In the genomic region with DNA sequence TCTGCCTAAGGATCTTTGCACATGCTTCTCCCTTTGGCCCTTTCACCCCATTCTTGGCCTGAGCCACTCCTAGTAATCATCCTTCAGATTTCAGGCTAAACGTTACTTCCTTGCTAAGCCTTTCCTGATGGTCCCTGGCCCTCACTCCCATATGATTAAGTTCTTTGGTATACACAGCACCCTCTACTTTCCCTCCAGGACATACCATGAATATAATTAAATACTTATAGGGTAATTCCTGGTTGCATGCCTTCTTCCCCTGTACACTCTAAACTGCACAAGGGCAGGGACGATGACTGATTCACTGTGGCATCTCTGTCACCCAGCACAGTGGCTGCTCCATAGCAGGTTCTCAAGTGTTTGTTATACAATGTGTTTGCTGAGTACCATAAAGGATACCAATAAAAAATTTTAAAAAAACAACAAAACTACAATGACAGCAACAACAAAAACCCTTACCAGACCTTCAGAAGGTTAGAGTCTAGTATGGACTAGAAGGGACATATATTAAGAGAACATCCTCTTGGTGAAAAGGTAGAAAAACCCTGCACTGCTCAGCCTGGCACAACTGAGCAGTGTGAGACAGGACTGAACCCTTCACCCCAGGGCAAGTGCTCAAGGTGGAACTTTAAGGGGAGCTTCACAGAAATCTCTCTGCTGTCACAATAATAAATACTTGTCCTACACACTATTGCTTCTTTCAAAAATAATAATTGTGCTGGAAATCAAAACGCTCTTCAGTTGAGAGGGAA, we compare ENCODE assay signal across 13 cellular contexts.
DNase-seq lines count a peak whose midpoint lies in the region; FAIRE-seq and TF ChIP-seq lines count a peak whose summit lies in the region.
"Had no signal": no experiment of that assay in that cellular context is flagged by ENCODE, and none has a peak within 500 bp of the region (broad histone marks: within the 10 kb centered on the region; RNA-seq: fewer than 3 reads in every experiment).

No MANE protein-coding gene starts in this region.

- TF ChIP-seq CTCF in HEK293 (tag by site-specific recombination; IDR thresholded peaks at IDR 0.05) (no peak), astrocyte (IDR thresholded peaks at IDR 0.05; ENCODE audit: insufficient read depth, low read depth, low read length) (no peak)

- FAIRE-seq in astrocyte (lab: Jason Lieb, UNC) (no peak), frontal cortex (lab: Jason Lieb, UNC) (no peak)

- WGBS in mesenchymal stem cell = 44% methylated on average over 2 of the region's 3 CpGs

- H3K9me3 ChIP-seq in HEK293 (ENCODE audit: control insufficient read depth, insufficient read depth, low read depth, low read length) (no peaks in the 10 kb centered on the region), astrocyte (ENCODE audit: insufficient read depth, low read depth, low read length) (no peaks in the 10 kb centered on the region), mesenchymal stem cell (ENCODE audit: control insufficient read depth, low read length) (no peaks in the 10 kb centered on the region)
- H3K9me3 ChIP-seq: testis had no signal

- peak overlapping the region; percentile 28 for H3K4me2 ChIP-seq in astrocyte (ENCODE audit: low read length)
- no peak overlapping the region for H3K4me2 ChIP-seq in mesenchymal stem cell (ENCODE audit: low read length, poor library complexity, severe bottlenecking)

- peaks cover 33% of the 10 kb centered on the region for H3K79me1 ChIP-seq in mesenchymal stem cell (replicated peaks; ENCODE audit: low read length, poor library complexity, severe bottlenecking)

- H3K27ac ChIP-seq in HEK293 (ENCODE audit: extremely low read depth, low read depth, low read length) = no peak overlapping the region
- H3K27ac ChIP-seq in astrocyte (ENCODE audit: low read depth, low read length) = no peak overlapping the region
- H3K27ac ChIP-seq in mesenchymal stem cell (ENCODE audit: low read length, poor library complexity, severe bottlenecking) = no peak overlapping the region
- H3K27ac ChIP-seq: testis had no signal

- no peak overlapping the region for H2BK5ac ChIP-seq in mesenchymal stem cell (ENCODE audit: low read depth, low read length, poor library complexity, severe bottlenecking)

- H2BK120ac ChIP-seq in mesenchymal stem cell (ENCODE audit: low read depth, low read length) = no peak overlapping the region

- H3K9me3 Mint-ChIP-seq in astrocyte (ENCODE audit: unreplicated experiment) = no peaks in the 10 kb centered on the region

- H3K27ac Mint-ChIP-seq in astrocyte (ENCODE audit: unreplicated experiment) = peak overlapping the region; percentile 51

- no peak overlapping the region for H4K8ac ChIP-seq in mesenchymal stem cell (ENCODE audit: low read length)

- H2AFZ ChIP-seq in astrocyte (ENCODE audit: low read depth, low read length) = no peak overlapping the region
- no peak overlapping the region for H2AFZ ChIP-seq in mesenchymal stem cell (ENCODE audit: low read depth, low read length)

- H3K4me3 ChIP-seq in HEK293 (ENCODE audit: low read depth, low read length) = no peak overlapping the region
- no peak overlapping the region for H3K4me3 ChIP-seq in astrocyte (ENCODE audit: insufficient read depth, low read depth, low read length)
- no peak overlapping the region for H3K4me3 ChIP-seq in mesenchymal stem cell (ENCODE audit: insufficient read depth in 1 of 2, low read depth in 1 of 2, low read length in 2 of 2)
- H3K4me3 ChIP-seq: testis had no signal

- no peak overlapping the region for H2BK15ac ChIP-seq in mesenchymal stem cell (ENCODE audit: low read depth, poor library complexity, severe bottlenecking)

- peak; percentile 12 for DNase-seq in AG08396 (ENCODE audit: low spot score)
- peak; percentile 39 for DNase-seq in astrocyte (ENCODE audit: low read depth)
- DNase-seq in mesenchymal stem cell = peak; percentile 55
- no peak for DNase-seq in frontal cortex (ENCODE audit: low spot score in 2 of 2)
- no peak for DNase-seq in NCI-H2171 (lab: John Stamatoyannopoulos, UW)
- DNase-seq in inferior parietal cortex (ENCODE audit: extremely low spot score) = no peak
- DNase-seq in activated gamma-delta T cell (lab: John Stamatoyannopoulos, UW) = no peak
- DNase-seq: DMS 273 treated with DMSO at 0.1 percent for 48 hours; foreskin melanocyte; NCI-H748 treated with DMSO at 0.1 percent for 48 hours; stimulated activated CD4-positive, alpha-beta T cell treated with anti-CD3 and anti-CD28 coated beads, Interleukin-2, amount 100 ng/mL, for 24 hours; testis had no signal

- H3K27me3 Mint-ChIP-seq in astrocyte (ENCODE audit: low read depth, unreplicated experiment) = no peaks in the 10 kb centered on the region

- H3K23ac ChIP-seq in mesenchymal stem cell (ENCODE audit: low read length in 2 of 2) = no peak overlapping the region

- H3K36me3 ChIP-seq in HEK293 (ENCODE audit: control insufficient read depth in 2 of 2, insufficient read depth in 1 of 2, low read length in 2 of 2) (no peaks in the 10 kb centered on the region), astrocyte (ENCODE audit: insufficient read depth, low read length) (no peaks in the 10 kb centered on the region), mesenchymal stem cell (ENCODE audit: control insufficient read depth in 1 of 2, insufficient read depth in 2 of 2, low read depth in 1 of 2, low read length in 2 of 2) (peaks cover 5 to 11% of the 10 kb centered on the region in 2 experiments)

- peaks cover 45% of the 10 kb centered on the region for H3K4me1 Mint-ChIP-seq in astrocyte (ENCODE audit: low read depth, unreplicated experiment)

- no peak overlapping the region for H3K14ac ChIP-seq in mesenchymal stem cell (ENCODE audit: low read length in 2 of 2)

- no peak overlapping the region for H3K4me3 Mint-ChIP-seq in astrocyte (ENCODE audit: unreplicated experiment)

- H4K91ac ChIP-seq in mesenchymal stem cell (ENCODE audit: low read length) = no peak overlapping the region

- POLR2A ChIA-PET in HEK293 (lab: Yijun Ruan, JAX) = interaction anchor here (0.7 kb wide), 1 partner anchor 351 kb away, joined by 3 read pairs; no protein-coding TSS in a partner anchor

- H3K9ac ChIP-seq in astrocyte (ENCODE audit: low read length) (no peak overlapping the region), mesenchymal stem cell (ENCODE audit: low read length) (no peak overlapping the region)

- H2BK12ac ChIP-seq in mesenchymal stem cell (ENCODE audit: low read length in 2 of 2) = no peak overlapping the region

- H3K27me3 ChIP-seq in astrocyte (ENCODE audit: insufficient read depth, low read length) (no peaks in the 10 kb centered on the region), mesenchymal stem cell (ENCODE audit: control insufficient read depth in 1 of 2, insufficient read depth in 1 of 2, low read length in 2 of 2) (no peaks in the 10 kb centered on the region)
- H3K27me3 ChIP-seq: testis had no signal

- H2AK5ac ChIP-seq in mesenchymal stem cell (ENCODE audit: low read length, severe bottlenecking) = peak overlapping the region; percentile 31

- H4K20me1 ChIP-seq in astrocyte (ENCODE audit: insufficient read depth, low read length) = peaks cover 94% of the 10 kb centered on the region

- peaks cover 90% of the 10 kb centered on the region for H3K79me2 ChIP-seq in astrocyte (ENCODE audit: insufficient read depth, low read length)

- CTCF ChIA-PET in HEK293 (lab: Yijun Ruan, JAX) = interaction anchor here (0.5 to 4.7 kb wide), 8 partner anchors 9 to 763 kb away, joined by 3 to 69 read pairs (median 4); no protein-coding TSS in a partner anchor

- no peaks in the 10 kb centered on the region for H3K36me3 Mint-ChIP-seq in astrocyte (ENCODE audit: low read depth, unreplicated experiment)

- no peak overlapping the region for H3K18ac ChIP-seq in mesenchymal stem cell (ENCODE audit: low read depth in 1 of 2, low read length in 2 of 2)

- H3K4me1 ChIP-seq in HEK293 (ENCODE audit: control insufficient read depth, insufficient read depth, low read length) (0 out of 2 replicates have a peak, but pooled peaks cover 6% of the 10 kb centered on the region), astrocyte (ENCODE audit: insufficient read depth, low read length) (peaks cover 11% of the 10 kb centered on the region), mesenchymal stem cell (ENCODE audit: control insufficient read depth, insufficient read depth, low read depth, low read length) (peaks cover 14% of the 10 kb centered on the region)
- H3K4me1 ChIP-seq: testis had no signal

- H3K4ac ChIP-seq in mesenchymal stem cell (ENCODE audit: low read depth in 1 of 2, low read length in 2 of 2) = no peak overlapping the region

TF ChIP-seq in HEK293, 187 proteins besides CTCF, POLR2A, EP300 and RAD21:
- TF ChIP-seq SP7 (tag by site-specific recombination; IDR thresholded peaks at IDR 0.05) (peak; percentile 60), ZSCAN16 (tag by site-specific recombination; IDR thresholded peaks at IDR 0.05) (0 out of 2 replicates have a peak, but pooled peaks have one; percentile 28), ZNF610 (tag by site-specific recombination; IDR thresholded peaks at IDR 0.05; ENCODE audit: borderline replicate concordance) (no peak), ZNF555 (tag by site-specific recombination; conservative IDR thresholded peaks at IDR 0.05) (no peak)

Comparison
In these comparisons a context has a peak if more than half of its experiments do, and no peak if none do; other contexts are left out.
1. DNase-seq: peak in AG08396 (single experiment), astrocyte (single experiment) and mesenchymal stem cell (single experiment); none in frontal cortex (0 of 2), NCI-H2171 (single experiment), inferior parietal cortex (single experiment) and activated gamma-delta T cell (single experiment).